Comparison of ENCODE assay signal across 8 cellular contexts in genomic region chr3:108589998-108590323, GRCh38. TPM values are rescaled to one million over a fixed set of nuclear protein-coding genes. Genes with fewer than 3 reads are reported as not detected.
DNase-seq lines count a peak whose midpoint lies in the region; ATAC-seq, FAIRE-seq and TF ChIP-seq lines count a peak whose summit lies in the region.

No MANE protein-coding gene starts in this region.

- peaks cover 17% of the 10 kb centered on the region; the same call in 1 of the 2 replicates for H4K20me1 ChIP-seq in PC-3 (ENCODE audit: low read length)
- no peaks in the 10 kb centered on the region for H4K20me1 ChIP-seq in endothelial cell of umbilical vein (replicated peaks; ENCODE audit: control insufficient read depth, extremely low read depth, insufficient read depth, low read length)

- CTCF ChIA-PET in CD8-positive, alpha-beta memory T cell (lab: Charles Lee): interaction anchor here (0.6 to 6.0 kb wide), 7 partner anchors 12 to 325 kb away, joined by 3 to 75 read pairs (median 7); no protein-coding TSS in a partner anchor
- CTCF ChIA-PET in PC-3 (lab: Charles Lee): interaction anchor here (0.6 kb wide), 1 partner anchor 434 kb away, joined by 4 read pairs; no protein-coding TSS in a partner anchor
- CTCF ChIA-PET in endothelial cell of umbilical vein (lab: Charles Lee): interaction anchor here (0.9 to 1.9 kb wide), 6 partner anchors 11 to 546 kb away, joined by 3 to 6 read pairs (median 3); no protein-coding TSS in a partner anchor

- no peaks in the 10 kb centered on the region for H3K27me3 ChIP-seq in CD8-positive, alpha-beta memory T cell (ENCODE audit: insufficient read depth, low read length, poor library complexity, severe bottlenecking)
- H3K27me3 ChIP-seq in PC-3 (ENCODE audit: low read length) (no peaks in the 10 kb centered on the region), endothelial cell of umbilical vein (ENCODE audit: control insufficient read depth in 2 of 2, insufficient read depth in 2 of 2, low read length in 2 of 2) (no peaks in the 10 kb centered on the region)

- peak overlapping the region; percentile 90 for H2AFZ ChIP-seq in PC-3 (ENCODE audit: low read length)
- peak overlapping the region; percentile 76 for H2AFZ ChIP-seq in endothelial cell of umbilical vein (ENCODE audit: low read depth, low read length)

- TF ChIP-seq CTCF in PC-3 (conservative IDR thresholded peaks at IDR 0.05; ENCODE audit: low read depth, low read length) (peak; percentile 42; the same call in 1 of the 2 replicates), endothelial cell of umbilical vein (IDR thresholded peaks at IDR 0.05; ENCODE audit: extremely low read depth in 1 of 2, insufficient read depth in 1 of 2, low read depth in 1 of 2, low read length in 2 of 2) (no peak), osteocyte (IDR thresholded peaks at IDR 0.05) (no peak)

- H3K79me2 ChIP-seq in PC-3 (ENCODE audit: low read length) (peaks cover 61% of the 10 kb centered on the region), endothelial cell of umbilical vein (ENCODE audit: control insufficient read depth, insufficient read depth, low read length) (peaks cover 44% of the 10 kb centered on the region)

- H3K4me3 ChIP-seq in CD8-positive, alpha-beta memory T cell (ENCODE audit: low read length): peak overlapping the region; percentile 88
- H3K4me3 ChIP-seq in PC-3 (ENCODE audit: low read length) (peak overlapping the region; percentile 98), endothelial cell of umbilical vein (replicated peaks in 1 of 3; ENCODE audit: insufficient read depth in 1 of 3, low read depth in 1 of 3, low read length in 3 of 3) (peak overlapping the region; percentile 72 to 86 (median 75))

- H3K36me3 ChIP-seq in CD8-positive, alpha-beta memory T cell (ENCODE audit: insufficient read depth, low read length): no peaks in the 10 kb centered on the region
- peaks cover 1% of the 10 kb centered on the region; the same call in 1 of the 2 replicates for H3K36me3 ChIP-seq in PC-3 (ENCODE audit: low read depth, low read length)
- H3K36me3 ChIP-seq in endothelial cell of umbilical vein (ENCODE audit: control insufficient read depth in 2 of 2, extremely low read depth in 1 of 2, insufficient read depth in 2 of 2, low read length in 2 of 2): no peaks in the 10 kb centered on the region

- H3K4me1 Mint-ChIP-seq in CD8-positive, alpha-beta memory T cell: peaks cover 29 to 59% (median 49%) of the 10 kb centered on the region in 3 donors
- H3K4me1 Mint-ChIP-seq in osteocyte (ENCODE audit: unreplicated experiment): peaks cover 41% of the 10 kb centered on the region

- peak overlapping the region; percentile 95 to 99 (median 98) for H3K4me3 Mint-ChIP-seq in CD8-positive, alpha-beta memory T cell
- H3K4me3 Mint-ChIP-seq in osteocyte (ENCODE audit: unreplicated experiment): peak overlapping the region; percentile 99

- ATAC-seq in PC-3 (no peak), HG03520 (IDR thresholded peaks at IDR 0.05; ENCODE audit: unreplicated experiment) (no peak)

- dilution Hi-C loops in endothelial cell of umbilical vein (cut with MboI; ENCODE audit: extremely low pct_ligation_motif_present, low sequenced_read_pairs): no loop called here

- no peak for DNase-seq in CD8-positive, alpha-beta memory T cell
- DNase-seq in PC-3: no peak
- DNase-seq in endothelial cell of umbilical vein (ENCODE audit: low read depth, low spot score): no peak
- no peak for DNase-seq in osteocyte (ENCODE audit: extremely low spot score, unreplicated experiment)
- DNase-seq in T-helper 9 cell: no peak
- no peak for DNase-seq in NCI-H1694 treated with DMSO at 0.1 percent for 48 hours (lab: John Stamatoyannopoulos, UW)
- no peak for DNase-seq in NK-92 treated with Interleukin-12 subunit alpha and Interleukin-12 subunit beta, amount 100 ng/mL, for 24 hours (lab: John Stamatoyannopoulos, UW)

- H3K9me3 Mint-ChIP-seq in CD8-positive, alpha-beta memory T cell: no peaks in the 10 kb centered on the region
- no peaks in the 10 kb centered on the region for H3K9me3 Mint-ChIP-seq in osteocyte (ENCODE audit: unreplicated experiment)

- H3K4me1 ChIP-seq in CD8-positive, alpha-beta memory T cell (ENCODE audit: insufficient read depth, low read length): peaks cover 17% of the 10 kb centered on the region
- H3K4me1 ChIP-seq in PC-3 (ENCODE audit: insufficient read depth, low read length) (peaks cover 29% of the 10 kb centered on the region), endothelial cell of umbilical vein (ENCODE audit: control insufficient read depth, extremely low read depth, insufficient read depth, low read length) (peaks cover 18% of the 10 kb centered on the region)

- H3K27me3 Mint-ChIP-seq in CD8-positive, alpha-beta memory T cell: no peaks in the 10 kb centered on the region
- no peaks in the 10 kb centered on the region for H3K27me3 Mint-ChIP-seq in osteocyte (ENCODE audit: unreplicated experiment)

- H3K27ac Mint-ChIP-seq in CD8-positive, alpha-beta memory T cell: peak overlapping the region; percentile 98 to 100 (median 99)
- peak overlapping the region; percentile 100 for H3K27ac Mint-ChIP-seq in osteocyte (ENCODE audit: unreplicated experiment)

- POLR2A ChIA-PET in CD8-positive, alpha-beta memory T cell (lab: Charles Lee): interaction anchor here (0.9 to 3.8 kb wide), 5 partner anchors 12 to 367 kb away, joined by 3 to 99 read pairs (median 4); no protein-coding TSS in a partner anchor
- POLR2A ChIA-PET in PC-3 (lab: Charles Lee; ENCODE audit: unreplicated experiment): interaction anchor here (0.7 kb wide), 1 partner anchor 25 kb away, joined by 5 read pairs; no protein-coding TSS in a partner anchor
- POLR2A ChIA-PET in endothelial cell of umbilical vein (lab: Charles Lee): interaction anchor here (0.9 to 1.1 kb wide), 2 partner anchors 11 to 13 kb away, joined by 3 to 6 read pairs; no protein-coding TSS in a partner anchor

- intact Hi-C loops in PC-3 (cut with micrococcal nuclease): loop anchor here (2.0 kb wide), 1 partner anchor 35 kb away; no protein-coding TSS in a partner anchor
- intact Hi-C loops in endothelial cell of umbilical vein (cut with micrococcal nuclease): loop anchor here (1.0 to 2.0 kb wide), 3 partner anchors 27 to 368 kb away; partner anchors contain the start of gene IFT57

- BruUV-seq in PC-3 (replicated peaks; lab: Mats Ljungman, UMichigan): no TSS peak
- no TSS peak for BruUV-seq in endothelial cell of umbilical vein (replicated peaks; lab: Mats Ljungman, UMichigan)

- FAIRE-seq in endothelial cell of umbilical vein (lab: Jason Lieb, UNC): no peak

- peak overlapping the region; percentile 97 for H3K9ac ChIP-seq in PC-3 (ENCODE audit: low read length)
- peak overlapping the region; percentile 89 for H3K9ac ChIP-seq in endothelial cell of umbilical vein (replicated peaks; ENCODE audit: extremely low read depth, insufficient read depth, low read length)

- no peaks in the 10 kb centered on the region for H3K9me1 ChIP-seq in endothelial cell of umbilical vein (replicated peaks; ENCODE audit: control insufficient read depth, extremely low read depth, insufficient read depth, low read length)

- H3F3A ChIP-seq in PC-3 (ENCODE audit: low read length, unreplicated experiment): no peaks in the 10 kb centered on the region

- peak overlapping the region; percentile 90 for H3K27ac ChIP-seq in CD8-positive, alpha-beta memory T cell (ENCODE audit: low read depth, low read length)
- H3K27ac ChIP-seq in PC-3 (ENCODE audit: low read length) (peak overlapping the region; percentile 94), endothelial cell of umbilical vein (ENCODE audit: insufficient read depth, low read depth, low read length) (peak overlapping the region; percentile 87)

- no peaks in the 10 kb centered on the region for H3K9me2 ChIP-seq in PC-3 (replicated peaks; ENCODE audit: low read length)

- peak overlapping the region; percentile 86 for H3K4me2 ChIP-seq in PC-3 (ENCODE audit: low read length)
- H3K4me2 ChIP-seq in endothelial cell of umbilical vein (ENCODE audit: insufficient read depth, low read length): peak overlapping the region; percentile 95

- no peaks in the 10 kb centered on the region for H3K9me3 ChIP-seq in CD8-positive, alpha-beta memory T cell (ENCODE audit: low read length)
- no peaks in the 10 kb centered on the region for H3K9me3 ChIP-seq in PC-3 (ENCODE audit: low read length)
- no peaks in the 10 kb centered on the region for H3K9me3 ChIP-seq in endothelial cell of umbilical vein (replicated peaks; ENCODE audit: control insufficient read depth, insufficient read depth, low read length)

- peaks cover 0 to 13% (median 0%) of the 10 kb centered on the region in 3 donors for H3K36me3 Mint-ChIP-seq in CD8-positive, alpha-beta memory T cell
- no peaks in the 10 kb centered on the region for H3K36me3 Mint-ChIP-seq in osteocyte (ENCODE audit: unreplicated experiment)

- TF ChIP-seq POLR2A in endothelial cell of umbilical vein (IDR thresholded peaks at IDR 0.05; ENCODE audit: low read depth, low read length): no peak

TF ChIP-seq in endothelial cell of umbilical vein, 7 proteins besides CTCF, POLR2A, EP300 and RAD21 (continues in another document):
- peak; percentile 0 for TF ChIP-seq FOS (IDR thresholded peaks at IDR 0.05; ENCODE audit: borderline replicate concordance, insufficient read depth, low read length)

RNA-seq across cellular contexts. Expression of gene DZIP3, which starts 0.4 kb away (rescaled TPM):
- 10 to 100 TPM in 1 of 2 experiments, 1 to 10 TPM in 1; 8.6 to 10.5 TPM for total RNA-seq in CD8-positive, alpha-beta memory T cell
- 14.3 TPM for polyA plus RNA-seq in CD8-positive, alpha-beta memory T cell
- 5.1 and 7.3 TPM in 2 replicates for total RNA-seq in PC-3 (2014; rRNA removed)
- 6.5 and 7.1 TPM in 2 replicates for total RNA-seq in endothelial cell of umbilical vein
- polyA plus RNA-seq in endothelial cell of umbilical vein: 1.6 and 1.9 TPM in 2 replicates
- polyA plus RNA-seq in endothelial cell of umbilical vein (2011; cell fraction: cytosol; rRNA removed): 2.3 and 2.5 TPM in 2 replicates
- 9.3 and 11.8 TPM in 2 replicates for polyA plus RNA-seq in endothelial cell of umbilical vein (2011; cell fraction: nucleus; rRNA removed)
- polyA plus RNA-seq in endothelial cell of umbilical vein (2012): 3.2 and 4.6 TPM in 2 replicates
- polyA minus RNA-seq in endothelial cell of umbilical vein: 2.9 and 5.3 TPM in 2 replicates
- polyA minus RNA-seq in endothelial cell of umbilical vein (2011; cell fraction: cytosol; rRNA and poly(A)+ RNA removed): 1.1 TPM
- 6.2 and 10.8 TPM in 2 replicates for polyA minus RNA-seq in endothelial cell of umbilical vein (2011; cell fraction: nucleus; rRNA and poly(A)+ RNA removed)
- total RNA-seq in osteocyte: 9.0 and 11.2 TPM in 2 replicates

RNA-seq across cellular contexts. Expression of gene CIP2A, which starts 0.7 kb away (rescaled TPM):
- 10 to 100 TPM; 41.7 to 42.6 TPM for total RNA-seq in CD8-positive, alpha-beta memory T cell
- polyA plus RNA-seq in CD8-positive, alpha-beta memory T cell: 3.5 TPM
- 47.9 and 52.4 TPM in 2 replicates for total RNA-seq in PC-3 (2014; rRNA removed)
- 28.7 and 33.7 TPM in 2 replicates for total RNA-seq in endothelial cell of umbilical vein
- 6.2 and 9.4 TPM in 2 replicates for polyA plus RNA-seq in endothelial cell of umbilical vein
- polyA plus RNA-seq in endothelial cell of umbilical vein (2011; cell fraction: cytosol; rRNA removed): 11.6 and 11.9 TPM in 2 replicates
- 24.6 and 29.6 TPM in 2 replicates for polyA plus RNA-seq in endothelial cell of umbilical vein (2011; cell fraction: nucleus; rRNA removed)
- 9.1 and 24.1 TPM in 2 replicates for polyA plus RNA-seq in endothelial cell of umbilical vein (2012)
- 41.9 and 58.0 TPM in 2 replicates for polyA minus RNA-seq in endothelial cell of umbilical vein
- polyA minus RNA-seq in endothelial cell of umbilical vein (2011; cell fraction: cytosol; rRNA and poly(A)+ RNA removed): 13.5 TPM
- 50.3 and 93.8 TPM in 2 replicates for polyA minus RNA-seq in endothelial cell of umbilical vein (2011; cell fraction: nucleus; rRNA and poly(A)+ RNA removed)
- total RNA-seq in osteocyte: 9.0 and 10.2 TPM in 2 replicates
